ENCODE assay signal across 7 cellular contexts in the genomic region with DNA sequence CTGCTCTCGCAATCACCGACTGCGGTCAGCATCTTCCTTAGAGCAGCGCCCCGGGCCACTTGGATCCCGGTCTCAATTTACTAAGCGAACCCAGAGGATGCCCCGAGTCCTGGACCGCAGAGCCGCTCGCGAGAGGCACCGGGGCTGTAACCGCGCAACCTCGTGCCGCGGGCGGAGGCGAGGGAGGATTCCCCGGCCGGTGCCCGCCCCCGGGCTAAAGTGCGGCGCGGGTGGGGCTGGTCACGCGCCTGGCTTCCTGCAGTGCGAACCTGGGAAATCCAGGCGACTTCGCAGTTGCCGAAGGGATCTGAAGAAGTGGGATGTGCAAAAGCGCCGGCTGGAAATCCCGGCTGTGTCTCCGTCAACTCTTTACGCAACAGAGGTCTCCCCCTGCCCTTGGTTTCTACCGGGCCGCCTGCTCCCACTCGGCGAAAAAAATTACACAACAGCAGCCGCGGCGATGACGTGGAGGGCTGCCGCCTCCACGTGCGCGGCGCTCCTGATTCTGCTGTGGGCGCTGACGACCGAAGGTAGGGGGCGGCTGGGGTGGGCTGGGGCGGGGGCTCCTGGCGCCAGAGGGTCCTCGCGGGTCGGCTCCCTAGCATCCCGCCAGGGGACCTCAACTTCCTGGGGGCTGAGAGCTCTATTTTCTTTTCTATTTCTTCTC. TPM values are rescaled to one million over a fixed set of nuclear protein-coding genes. Genes with fewer than 3 reads are reported as not detected.
A peak's percentile ranks its signal among the peaks of the same experiment; 100 is the strongest.
DNase-seq lines count a peak whose midpoint lies in the region; ATAC-seq and TF ChIP-seq lines count a peak whose summit lies in the region.

A gene with protein sequence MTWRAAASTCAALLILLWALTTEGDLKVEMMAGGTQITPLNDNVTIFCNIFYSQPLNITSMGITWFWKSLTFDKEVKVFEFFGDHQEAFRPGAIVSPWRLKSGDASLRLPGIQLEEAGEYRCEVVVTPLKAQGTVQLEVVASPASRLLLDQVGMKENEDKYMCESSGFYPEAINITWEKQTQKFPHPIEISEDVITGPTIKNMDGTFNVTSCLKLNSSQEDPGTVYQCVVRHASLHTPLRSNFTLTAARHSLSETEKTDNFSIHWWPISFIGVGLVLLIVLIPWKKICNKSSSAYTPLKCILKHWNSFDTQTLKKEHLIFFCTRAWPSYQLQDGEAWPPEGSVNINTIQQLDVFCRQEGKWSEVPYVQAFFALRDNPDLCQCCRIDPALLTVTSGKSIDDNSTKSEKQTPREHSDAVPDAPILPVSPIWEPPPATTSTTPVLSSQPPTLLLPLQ (plus strand): TSS at position 291 of the 667 bp plus-strand sequence. CDS start 170 bp downstream, at position 461.

- no peaks in the 10 kb centered on the region for H3K36me3 ChIP-seq in colonic mucosa

- H3K4me1 ChIP-seq in colonic mucosa: no peaks in the 10 kb centered on the region

- ATAC-seq in GM18511 (IDR thresholded peaks at IDR 0.05; ENCODE audit: unreplicated experiment) (peak; percentile 36), left lobe of liver (peak; percentile 75)

- H3K27me3 ChIP-seq in colonic mucosa: no peaks in the 10 kb centered on the region

- no peak for TF ChIP-seq CTCF in colonic mucosa (IDR thresholded peaks at IDR 0.05)

- H3K9ac ChIP-seq in colonic mucosa (ENCODE audit: low read depth in 2 of 2, low read length in 2 of 2): peak within 1 kb of the TSS; percentile 44 to 89

- H3K27ac ChIP-seq in colonic mucosa: peak within 1 kb of the TSS; percentile 78

- H3K9me3 ChIP-seq in colonic mucosa: no peaks in the 10 kb centered on the region

- DNase-seq in NCI-H2107 (lab: John Stamatoyannopoulos, UW) (peak; percentile 39), colonic mucosa (peak; percentile 85), left lobe of liver (ENCODE audit: low spot score) (peak; percentile 74), NK-92 (lab: John Stamatoyannopoulos, UW; ENCODE audit: unreplicated experiment) (no peak)
- DNase-seq in activated CD4-positive, alpha-beta T cell treated with anti-CD3 and anti-CD28 coated beads, Interleukin-2, amount 50 U/mL, for 1 hour: peak; percentile 51
- DNase-seq in stimulated activated CD4-positive, alpha-beta T cell treated with anti-CD3 and anti-CD28 coated beads, Interleukin-15, amount 100 ng/mL, for 48 hours (ENCODE audit: low read depth in 2 of 2): peak; percentile 27 to 30

- H3K4me3 ChIP-seq in colonic mucosa: peak within 1 kb of the TSS; percentile 54

- intact Hi-C loops in colonic mucosa (cut with DNase I): loop anchor here (5.0 kb wide), 1 partner anchor 74 kb away; a partner anchor contains a TSS

RNA-seq across cellular contexts. Expression of the gene that starts here (rescaled TPM):
- total RNA-seq in colonic mucosa (10 to 100 TPM in 1 of 2 donors, 1 to 10 TPM in 1; 9.3 to 11.3 TPM), left lobe of liver (0.35 TPM)

Comparison
In these comparisons a context has a peak if more than half of its experiments do, and no peak if none do; other contexts are left out.
1. Peak in DNase-seq and ATAC-seq in left lobe of liver; RNA of the gene not detected or under 1 TPM.